In genomic region chr12:58811346-58811745, GRCh38 we compare ENCODE assay signal across 22 cellular contexts.
"Had no signal": no experiment of that assay in that cellular context is flagged by ENCODE, and none has a peak within 500 bp of the region (broad histone marks: within the 10 kb centered on the region; RNA-seq: fewer than 3 reads in every experiment).

No MANE protein-coding gene starts in this region.

- DNase-seq: activated CD4-positive, alpha-beta memory T cell treated with anti-CD3 and anti-CD28 coated beads for 36 hours; activated CD4-positive, alpha-beta T cell treated with anti-CD3 and anti-CD28 coated beads, Interleukin-2, amount 10 ng/mL, durations not matched to agents 24 days and 14 days; activated CD4-positive, CD25-positive, alpha-beta regulatory T cell treated with anti-CD3 and anti-CD28 coated beads, Interleukin-2, amount 50 U/mL, for 72 hours; activated CD8-positive, alpha-beta memory T cell treated with anti-CD3 and anti-CD28 coated beads, Interleukin-2, amount 50 U/mL, for 48 hours; activated gamma-delta T cell treated with Interleukin-2 at 50 U/mL for 16 hours; activated naive CD4-positive, alpha-beta T cell treated with anti-CD3 and anti-CD28 coated beads, Interleukin-2, amount 50 U/mL, for 16 hours; activated T-cell treated with anti-CD3 and anti-CD28 coated beads, Interleukin-2, amount 50 U/mL, for 24 hours; amniotic stem cell; brain microvascular endothelial cell; dorsolateral prefrontal cortex; effector memory CD4-positive, alpha-beta T cell; erythroblast; gastrocnemius medialis; midbrain; natural killer cell; small intestine; stimulated activated CD4-positive, alpha-beta T cell treated with anti-CD3 and anti-CD28 coated beads, Interleukin-4, amount 100 ng/mL, for 24 hours; uterus had no signal

- ATAC-seq: activated T-helper 17 cell treated with anti-CD3 and anti-CD28 coated beads, Interleukin-2, amount 50 U/mL, for 72 hours; gastrocnemius medialis; natural killer cell; sciatic nerve; stimulated activated effector memory CD8-positive, alpha-beta T cell treated with anti-CD3 and anti-CD28 coated beads, Interleukin-12 subunit alpha, Interleukin-12 subunit beta, amount 100 ng/mL, for 72 hours had no signal

- FAIRE-seq: astrocyte had no signal
